Comparison of ENCODE assay signal across 8 cellular contexts in genomic region chr18:23614891-23615290, GRCh38.
"Had no signal": no experiment of that assay in that cellular context is flagged by ENCODE, and none has a peak within 500 bp of the region (broad histone marks: within the 10 kb centered on the region; RNA-seq: fewer than 3 reads in every experiment).

No MANE protein-coding gene starts in this region.

- H3K9ac ChIP-seq: GM23248 had no signal

- H3K4me3 ChIP-seq: GM23248, HAP-1, K562 had no signal

- H2AFZ ChIP-seq: GM23248 had no signal

- H3K36me3 ChIP-seq: HAP-1 had no signal

- H3K4me1 ChIP-seq: HAP-1 had no signal

- ATAC-seq: HCT116, K562 had no signal

- DNase-seq: GM23248, GOT3, H7, HFFc6, IMR-90 had no signal

- H3K27ac ChIP-seq: GM23248 had no signal

- H3K9me3 ChIP-seq: HAP-1 had no signal
